ENCODE assay signal across 16 cellular contexts in the genomic region with DNA sequence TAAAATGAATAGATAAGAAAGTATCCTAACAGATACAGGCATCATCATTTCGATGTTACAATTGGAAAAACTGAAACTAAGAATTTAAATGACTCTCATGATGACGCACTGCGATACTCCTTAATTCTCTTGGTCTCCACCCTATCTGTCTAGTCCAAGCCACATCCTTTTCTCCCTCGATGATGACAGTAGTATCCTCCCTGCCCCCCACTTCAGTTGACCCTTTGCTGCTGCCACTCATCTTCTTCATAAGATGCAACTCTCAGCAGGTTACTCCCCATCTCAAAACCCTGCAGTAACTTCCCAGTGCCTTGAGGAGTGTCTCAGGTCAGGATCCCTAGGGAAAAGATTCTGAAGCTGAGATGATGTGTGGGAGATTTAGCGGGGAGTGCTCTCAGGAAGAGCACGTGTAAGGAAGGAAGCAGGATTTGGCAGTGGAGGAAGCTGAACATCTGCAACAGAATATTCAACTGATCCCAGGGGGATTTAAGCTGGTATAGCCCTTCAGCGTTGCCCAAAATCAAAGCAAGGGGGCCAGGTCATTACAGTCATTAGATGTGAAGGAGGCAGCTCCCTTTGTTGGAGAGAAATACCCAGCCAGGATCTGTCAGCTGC. TPM values are rescaled to one million over a fixed set of nuclear protein-coding genes. Genes with fewer than 3 reads are reported as not detected.
DNase-seq lines count a peak whose midpoint lies in the region; ATAC-seq and TF ChIP-seq lines count a peak whose summit lies in the region.
"Had no signal": no experiment of that assay in that cellular context is flagged by ENCODE, and none has a peak within 500 bp of the region (broad histone marks: within the 10 kb centered on the region; RNA-seq: fewer than 3 reads in every experiment).

No MANE protein-coding gene starts in this region.

- TF ChIP-seq CTCF in gastroesophageal sphincter (IDR thresholded peaks at IDR 0.05) (no peak), sigmoid colon (IDR thresholded peaks at IDR 0.05) (no peak), suprapubic skin (IDR thresholded peaks at IDR 0.05) (no peak), tibial nerve (IDR thresholded peaks at IDR 0.05) (no peak)

- TF ChIP-seq POLR2A in gastroesophageal sphincter (IDR thresholded peaks at IDR 0.05) (no peak), sigmoid colon (IDR thresholded peaks at IDR 0.05) (no peak), suprapubic skin (IDR thresholded peaks at IDR 0.05) (no peak), tibial nerve (IDR thresholded peaks at IDR 0.05) (no peak)

- H3K27ac ChIP-seq in GM23248 (peak overlapping the region; percentile 62), gastroesophageal sphincter (peak overlapping the region; percentile 70 to 96 (median 85)), sigmoid colon (peak overlapping the region; percentile 91 to 99 (median 95)), suprapubic skin (no peak overlapping the region), tibial nerve (no peak overlapping the region)
- H3K27ac ChIP-seq: breast epithelium had no signal

- in situ Hi-C loops in GM23248 (cut with MboI): no loop called here

- H3F3A ChIP-seq in GM23248 (ENCODE audit: insufficient read depth): peaks cover 16% of the 10 kb centered on the region

- no peaks in the 10 kb centered on the region for H3K9me3 ChIP-seq in GM23248 (ENCODE audit: low read depth)
- no peaks in the 10 kb centered on the region for H3K9me3 ChIP-seq in gastroesophageal sphincter
- H3K9me3 ChIP-seq in sigmoid colon: no peaks in the 10 kb centered on the region
- no peaks in the 10 kb centered on the region for H3K9me3 ChIP-seq in suprapubic skin
- H3K9me3 ChIP-seq in tibial nerve: no peaks in the 10 kb centered on the region
- H3K9me3 ChIP-seq: breast epithelium had no signal

- H3K4me2 ChIP-seq in GM23248 (ENCODE audit: unreplicated experiment): peak overlapping the region; percentile 68

- H3K4me3 ChIP-seq in GM23248 (peak overlapping the region; percentile 42), gastroesophageal sphincter (no peak overlapping the region), sigmoid colon (no peak overlapping the region), suprapubic skin (no peak overlapping the region), tibial nerve (no peak overlapping the region)
- H3K4me3 ChIP-seq: breast epithelium, lung had no signal

- H3K9ac ChIP-seq in GM23248: peak overlapping the region; percentile 44

- H3K4me1 ChIP-seq in GM23248 (ENCODE audit: insufficient read depth) (peaks cover 27% of the 10 kb centered on the region), gastroesophageal sphincter (peaks cover 0 to 98% (median 8%) of the 10 kb centered on the region in 3 donors), sigmoid colon (peaks cover 0 to 88% (median 85%) of the 10 kb centered on the region in 4 donors), suprapubic skin (no peaks in the 10 kb centered on the region), tibial nerve (no peaks in the 10 kb centered on the region)
- H3K4me1 ChIP-seq: breast epithelium had no signal

- TF ChIP-seq EP300 in gastroesophageal sphincter (IDR thresholded peaks at IDR 0.05) (no peak), sigmoid colon (IDR thresholded peaks at IDR 0.05) (no peak), suprapubic skin (IDR thresholded peaks at IDR 0.05) (no peak), tibial nerve (IDR thresholded peaks at IDR 0.05) (no peak)

- H3K79me2 ChIP-seq in GM23248 (ENCODE audit: insufficient read depth): no peaks in the 10 kb centered on the region

- H2AFZ ChIP-seq in GM23248: peak overlapping the region; percentile 62

- no peaks in the 10 kb centered on the region for H3K9me2 ChIP-seq in GM23248 (ENCODE audit: insufficient read depth)

- 35 to 37% methylated on average over 7 of the region's 7 CpGs for WGBS in GM23248 (ENCODE audit: low coverage in 1 of 2, low lambda C conversion rate in 2 of 2, missing lambda C conversion rate in 2 of 2), 2 experiments
- WGBS in gastroesophageal sphincter (ENCODE audit: low coverage in 1 of 2), 2 donors: 25 to 31% methylated on average over 7 of the region's 7 CpGs
- WGBS in sigmoid colon, 2 donors: 57 to 71% methylated on average over 7 of the region's 7 CpGs
- WGBS in suprapubic skin: 52% methylated on average over 7 of the region's 7 CpGs
- WGBS in tibial nerve, 2 donors: 52 to 53% methylated on average over 7 of the region's 7 CpGs

- no peaks in the 10 kb centered on the region for H3K36me3 ChIP-seq in GM23248 (ENCODE audit: low read depth)
- H3K36me3 ChIP-seq in gastroesophageal sphincter: peaks cover 0 to 5% of the 10 kb centered on the region in 2 donors
- no peaks in the 10 kb centered on the region for H3K36me3 ChIP-seq in sigmoid colon
- no peaks in the 10 kb centered on the region for H3K36me3 ChIP-seq in suprapubic skin
- H3K36me3 ChIP-seq in tibial nerve: no peaks in the 10 kb centered on the region
- H3K36me3 ChIP-seq: breast epithelium had no signal

- H4K20me1 ChIP-seq in GM23248 (ENCODE audit: insufficient read depth): no peaks in the 10 kb centered on the region

- no peaks in the 10 kb centered on the region for H3K27me3 ChIP-seq in GM23248 (replicated peaks; ENCODE audit: insufficient read depth)
- H3K27me3 ChIP-seq in gastroesophageal sphincter: no peaks in the 10 kb centered on the region
- H3K27me3 ChIP-seq in sigmoid colon: no peaks in the 10 kb centered on the region
- no peaks in the 10 kb centered on the region for H3K27me3 ChIP-seq in suprapubic skin
- peaks cover 0 to 4% of the 10 kb centered on the region in 2 donors for H3K27me3 ChIP-seq in tibial nerve

- ATAC-seq in gastroesophageal sphincter (no peak), HG02642 (IDR thresholded peaks at IDR 0.05; ENCODE audit: poor library complexity, unreplicated experiment) (no peak)
- ATAC-seq: natural killer cell treated with Interleukin-12 subunit alpha and Interleukin-12 subunit beta and Interleukin-15 and Interleukin-18, amount 100 ng/mL, for 72 hours had no signal

- DNase-seq in GM23248 (peak; percentile 76), RPMI7951 (ENCODE audit: low read depth) (peak; percentile 87), sigmoid colon (peak; percentile 8), activated gamma-delta T cell (lab: John Stamatoyannopoulos, UW) (no peak), suprapubic skin (ENCODE audit: low spot score in 2 of 2) (no peak), tibial nerve (ENCODE audit: low spot score in 2 of 2) (no peak)
- DNase-seq: activated CD4-positive, alpha-beta memory T cell treated with anti-CD3 and anti-CD28 coated beads for 36 hours; activated T-cell treated with anti-CD3 and anti-CD28 coated beads, Interleukin-2, amount 50 U/mL, for 24 hours; foreskin melanocyte; NCI-H774; stimulated activated CD4-positive, alpha-beta T cell treated with anti-CD3 and anti-CD28 coated beads, Interleukin-2, amount 100 ng/mL, for 24 hours had no signal

- intact Hi-C loops in sigmoid colon (cut with DNase I): no loop called here

RNA-seq across cellular contexts. Expression of gene JPH2, which starts 16.1 kb away (rescaled TPM):
- total RNA-seq in GM23248 (2014; rRNA removed; shearing (Covaris generic)): 7.8 and 9.7 TPM in 2 replicates
- polyA plus RNA-seq in GM23248 (2016; fragmentation: Nextera tagmentation; extraction: Ambion mirVana) (1.6 and 1.8 TPM in 2 replicates), sigmoid colon (1 to 10 TPM in 1 of 3 donors, under 1 TPM in 2; 0.23 to 5.3 (median 0.60) TPM)
- total RNA-seq in RPMI7951 (2014; rRNA removed; shearing (Covaris generic)): 16.0 and 24.2 TPM in 2 replicates
- total RNA-seq in gastroesophageal sphincter (100 to 1,000 TPM; 173 to 442 (median 242) TPM), sigmoid colon (100 to 1,000 TPM in 3 of 4 donors, 10 to 100 TPM in 1; 52.0 to 166 (median 122) TPM), suprapubic skin (1 to 10 TPM; 3.8 to 5.0 (median 4.5) TPM), tibial nerve (1 to 10 TPM; 3.1 to 6.3 (median 5.3) TPM)
- total RNA-seq: activated CD4-positive, alpha-beta memory T cell treated with anti-CD3 and anti-CD28 coated beads for 36 hours had no signal

RNA-seq across cellular contexts. Expression of gene OSER1, which starts 39.7 kb away (rescaled TPM):
- total RNA-seq in GM23248 (2014; rRNA removed; shearing (Covaris generic)): 29.5 and 36.2 TPM in 2 replicates
- polyA plus RNA-seq in GM23248 (2016; fragmentation: Nextera tagmentation; extraction: Ambion mirVana): 43.8 and 45.1 TPM in 2 replicates
- 81.6 and 89.0 TPM in 2 replicates for total RNA-seq in RPMI7951 (2014; rRNA removed; shearing (Covaris generic))
- 10 to 100 TPM; 47.6 to 97.3 (median 70.3) TPM for total RNA-seq in gastroesophageal sphincter
- total RNA-seq in sigmoid colon: 10 to 100 TPM; 47.4 to 90.5 (median 61.5) TPM
- polyA plus RNA-seq in sigmoid colon: 10 to 100 TPM; 28.5 to 39.8 (median 37.2) TPM
- total RNA-seq in suprapubic skin: 10 to 100 TPM; 34.2 to 51.6 (median 41.3) TPM
- total RNA-seq in tibial nerve: 10 to 100 TPM; 31.2 to 47.9 (median 35.3) TPM

Comparison
In these comparisons a context has a peak if more than half of its experiments do, and no peak if none do; other contexts are left out.
1. DNase-seq: peak in GM23248 (single experiment), RPMI7951 (single experiment) and sigmoid colon (single experiment); none in activated gamma-delta T cell (single experiment), suprapubic skin (0 of 2) and tibial nerve (0 of 2).
2. H3K27ac ChIP-seq: peak in GM23248 (single experiment), gastroesophageal sphincter (4 of 4) and sigmoid colon (4 of 4); none in suprapubic skin (single experiment) and tibial nerve (0 of 4).